Comparison of ENCODE assay signal across 21 cellular contexts in genomic region chr12:80086025-80086424, GRCh38. TPM values are rescaled to one million over a fixed set of nuclear protein-coding genes. Genes with fewer than 3 reads are reported as not detected.
"Had no signal": no experiment of that assay in that cellular context is flagged by ENCODE, and none has a peak within 500 bp of the region (broad histone marks: within the 10 kb centered on the region; RNA-seq: fewer than 3 reads in every experiment).

No MANE protein-coding gene starts in this region.

- H3K4me1 ChIP-seq: gastrocnemius medialis, neural progenitor cell, right atrium auricular region, sigmoid colon, thyroid gland had no signal

- H3K9me3 ChIP-seq: esophagus muscularis mucosa, gastrocnemius medialis, mucosa of descending colon, ovary, right atrium auricular region, sigmoid colon, thyroid gland had no signal

- ATAC-seq: effector memory CD8-positive, alpha-beta T cell; gastrocnemius medialis; heart right ventricle; mucosa of descending colon; naive thymus-derived CD8-positive, alpha-beta T cell had no signal

- H3K4me1 Mint-ChIP-seq: neural progenitor cell had no signal

- H3K36me3 Mint-ChIP-seq: neural progenitor cell had no signal

- H3K27ac Mint-ChIP-seq: dendritic cell treated with granulocyte-macrophage colony-stimulating factor and Interleukin-4, amounts not matched to agents 40 ng/mL and 50 ng/mL, for 4 days; effector memory CD8-positive, alpha-beta T cell; naive thymus-derived CD8-positive, alpha-beta T cell; neural progenitor cell; type B pancreatic cell had no signal

- H3K4me3 Mint-ChIP-seq: dendritic cell treated with granulocyte-macrophage colony-stimulating factor and Interleukin-4, amounts not matched to agents 40 ng/mL and 50 ng/mL, for 4 days; effector memory CD8-positive, alpha-beta T cell; naive thymus-derived CD8-positive, alpha-beta T cell; neural progenitor cell; type B pancreatic cell had no signal

- H3K27me3 Mint-ChIP-seq: dendritic cell treated with granulocyte-macrophage colony-stimulating factor and Interleukin-4, amounts not matched to agents 40 ng/mL and 50 ng/mL, for 4 days; naive thymus-derived CD8-positive, alpha-beta T cell; type B pancreatic cell had no signal

- H3K27ac ChIP-seq: epithelial cell of prostate, esophagus muscularis mucosa, gastrocnemius medialis, heart right ventricle, neural progenitor cell, ovary, right atrium auricular region, sigmoid colon, thyroid gland had no signal

- H3K27me3 ChIP-seq: esophagus muscularis mucosa, gastrocnemius medialis, heart right ventricle, neural progenitor cell, ovary, right atrium auricular region, sigmoid colon, thyroid gland had no signal

- H3K4me3 ChIP-seq: esophagus muscularis mucosa, gastrocnemius medialis, heart right ventricle, mucosa of descending colon, neural progenitor cell, ovary, right atrium auricular region, sigmoid colon, thyroid gland had no signal

- H3K36me3 ChIP-seq: esophagus muscularis mucosa, gastrocnemius medialis, heart right ventricle, neural progenitor cell, ovary, right atrium auricular region, sigmoid colon, thyroid gland had no signal

- DNase-seq: effector memory CD8-positive, alpha-beta T cell; gastrocnemius medialis; heart right ventricle; hypothalamus; kidney glomerular epithelial cell; mucosa of descending colon; naive thymus-derived CD8-positive, alpha-beta T cell; nucleus accumbens; ovary; sigmoid colon; small intestine; stimulated activated CD4-positive, alpha-beta T cell treated with anti-CD3 and anti-CD28 coated beads, Interleukin-12 subunit alpha, Interleukin-12 subunit beta, amount 100 ng/mL, for 4 hours; stimulated activated CD4-positive, alpha-beta T cell treated with anti-CD3 and anti-CD28 coated beads, Interleukin-2, amount 100 ng/mL, for 48 hours; stimulated activated naive CD4-positive, alpha-beta T cell treated with Interleukin-2 at 50 U/mL for 16 hours; thyroid gland had no signal

RNA-seq across cellular contexts. Expression of gene OTOGL, which starts 13.3 kb away (rescaled TPM):
- total RNA-seq: naive thymus-derived CD8-positive, alpha-beta T cell had no signal
- polyA plus RNA-seq: naive thymus-derived CD8-positive, alpha-beta T cell had no signal
